In genomic region chr3:125357837-125358236, GRCh38 we compare ENCODE assay signal across 7 cellular contexts. TPM values are rescaled to one million over a fixed set of nuclear protein-coding genes. Genes with fewer than 3 reads are reported as not detected.
DNase-seq lines count a peak whose midpoint lies in the region; ATAC-seq and TF ChIP-seq lines count a peak whose summit lies in the region.

No MANE protein-coding gene starts in this region.

- H3F3A ChIP-seq in GM23338 (replicated peaks; ENCODE audit: low read depth) (no peaks in the 10 kb centered on the region), smooth muscle cell (ENCODE audit: low read depth) (no peaks in the 10 kb centered on the region)

- no peak overlapping the region for H3K27ac ChIP-seq in GM23338 (ENCODE audit: low read depth)
- H3K27ac ChIP-seq in fibroblast of lung (ENCODE audit: insufficient read depth, low read length) = no peak overlapping the region
- no peak overlapping the region for H3K27ac ChIP-seq in smooth muscle cell (ENCODE audit: low read depth)

- no peaks in the 10 kb centered on the region for H3K9me3 Mint-ChIP-seq in GM23338
- no peaks in the 10 kb centered on the region for H3K9me3 Mint-ChIP-seq in T-cell

- H3K27me3 Mint-ChIP-seq in GM23338 (ENCODE audit: insufficient read depth, low read depth, poor library complexity) (peaks cover 2% of the 10 kb centered on the region), T-cell (no peaks in the 10 kb centered on the region)

- H3K9ac ChIP-seq in fibroblast of lung (ENCODE audit: insufficient read depth, low read length) (no peak overlapping the region), smooth muscle cell (ENCODE audit: low read depth) (no peak overlapping the region)

- H3K4me3 ChIP-seq in GM23338 (peak overlapping the region; percentile 71), fibroblast of lung (replicated peaks in 1 of 4; ENCODE audit: control extremely low read depth in 1 of 4, insufficient read depth in 1 of 4, low read depth in 3 of 4, low read length in 4 of 4) (peak overlapping the region in 3 of 4 experiments; percentile 49 to 66 (median 57)), smooth muscle cell (peak overlapping the region; percentile 55)

- no peaks in the 10 kb centered on the region for H3K9me2 ChIP-seq in GM23338 (ENCODE audit: insufficient read depth)

- peaks cover 93% of the 10 kb centered on the region for H3K79me2 ChIP-seq in GM23338 (replicated peaks; ENCODE audit: insufficient read depth)
- H3K79me2 ChIP-seq in fibroblast of lung (ENCODE audit: control insufficient read depth, insufficient read depth, low read length) = peaks cover 92% of the 10 kb centered on the region
- peaks cover 100% of the 10 kb centered on the region for H3K79me2 ChIP-seq in smooth muscle cell (ENCODE audit: low read depth)

- H3K4me2 ChIP-seq in GM23338 = peak overlapping the region; percentile 84
- H3K4me2 ChIP-seq in fibroblast of lung (ENCODE audit: extremely low read depth, insufficient read depth, low read length) = peak overlapping the region; percentile 64
- H3K4me2 ChIP-seq in smooth muscle cell = peak overlapping the region; percentile 84

- POLR2A ChIA-PET in T-cell (lab: Charles Lee) = interaction anchor here in 1 of 2 donors (0.6 kb wide), 1 partner anchor 16 kb away, joined by 3 read pairs; no protein-coding TSS in a partner anchor

- H2AFZ ChIP-seq in GM23338 (no peak overlapping the region), fibroblast of lung (ENCODE audit: low read length) (no peak overlapping the region), smooth muscle cell (ENCODE audit: low read depth) (no peak overlapping the region)

- ATAC-seq in GM23338 (no peak), T-cell (replicated peaks in 1 of 4) (no peak), HG02852 (IDR thresholded peaks at IDR 0.05; ENCODE audit: unreplicated experiment) (no peak)

- H3K36me3 ChIP-seq in GM23338 (ENCODE audit: insufficient read depth) = no peaks in the 10 kb centered on the region
- H3K36me3 ChIP-seq in fibroblast of lung (ENCODE audit: control insufficient read depth, insufficient read depth, low read length) = peaks cover 1% of the 10 kb centered on the region
- H3K36me3 ChIP-seq in smooth muscle cell (ENCODE audit: low read depth) = no peaks in the 10 kb centered on the region

- H3K27me3 ChIP-seq in GM23338 (ENCODE audit: insufficient read depth) (no peaks in the 10 kb centered on the region), fibroblast of lung (ENCODE audit: control insufficient read depth, insufficient read depth, low read length) (no peaks in the 10 kb centered on the region), smooth muscle cell (ENCODE audit: low read depth) (no peaks in the 10 kb centered on the region)

- DNase-seq in GM23338 (ENCODE audit: low spot score) (no peak), T-cell (no peak), fibroblast of lung (ENCODE audit: low read depth in 2 of 2) (no peak), smooth muscle cell (lab: John Stamatoyannopoulos, UW; ENCODE audit: unreplicated experiment) (no peak), NCI-H1105 (lab: John Stamatoyannopoulos, UW) (no peak), midbrain (lab: John Stamatoyannopoulos, UW) (no peak)

- H4K20me1 ChIP-seq in GM23338 (replicated peaks; ENCODE audit: insufficient read depth) = peaks cover 28% of the 10 kb centered on the region
- no peaks in the 10 kb centered on the region for H4K20me1 ChIP-seq in fibroblast of lung (ENCODE audit: control insufficient read depth, extremely low read depth, insufficient read depth, low read length)
- peaks cover 100% of the 10 kb centered on the region for H4K20me1 ChIP-seq in smooth muscle cell (ENCODE audit: low read depth)

- no peak overlapping the region for H3K27ac Mint-ChIP-seq in GM23338
- peak overlapping the region; percentile 50 to 53 for H3K27ac Mint-ChIP-seq in T-cell

- H3K4me1 Mint-ChIP-seq in GM23338 = peaks cover 13% of the 10 kb centered on the region
- peaks cover 71 to 82% (median 73%) of the 10 kb centered on the region in 3 donors for H3K4me1 Mint-ChIP-seq in T-cell

- no peaks in the 10 kb centered on the region for H3K36me3 Mint-ChIP-seq in GM23338 (ENCODE audit: low read depth)
- no peaks in the 10 kb centered on the region for H3K36me3 Mint-ChIP-seq in T-cell

- H3K9me3 ChIP-seq in fibroblast of lung (ENCODE audit: control insufficient read depth, insufficient read depth, low read depth, low read length) (no peaks in the 10 kb centered on the region), smooth muscle cell (replicated peaks; ENCODE audit: low read depth) (no peaks in the 10 kb centered on the region)

- TF ChIP-seq CTCF in GM23338 (conservative IDR thresholded peaks at IDR 0.05; ENCODE audit: low read depth in 2 of 2) = no peak
- TF ChIP-seq CTCF in fibroblast of lung (conservative IDR thresholded peaks at IDR 0.05 in 1 of 2, IDR thresholded peaks at IDR 0.05 in 1 of 2; ENCODE audit: low read depth in 1 of 2, low read length in 2 of 2) = no peak
- TF ChIP-seq CTCF in smooth muscle cell (IDR thresholded peaks at IDR 0.05; ENCODE audit: borderline replicate concordance, insufficient read depth, poor library complexity, severe bottlenecking) = no peak

- 95% methylated on average over 11 of the region's 11 CpGs for WGBS in smooth muscle cell (ENCODE audit: low lambda C conversion rate)

- H3K4me1 ChIP-seq in GM23338 (ENCODE audit: insufficient read depth) (peaks cover 5% of the 10 kb centered on the region; the same call in 1 of the 2 replicates), fibroblast of lung (ENCODE audit: control insufficient read depth, extremely low read depth, insufficient read depth, low read length) (peaks cover 2% of the 10 kb centered on the region), smooth muscle cell (ENCODE audit: low read depth) (peaks cover 9% of the 10 kb centered on the region)

- H3K4me3 Mint-ChIP-seq in GM23338 (peak overlapping the region; percentile 66), T-cell (peak overlapping the region; percentile 68 to 85 (median 76))

- CTCF ChIA-PET in T-cell (lab: Charles Lee) = interaction anchor here (0.6 to 0.9 kb wide), 3 partner anchors 8 to 32 kb away, joined by 3 to 5 read pairs (median 3); no protein-coding TSS in a partner anchor

TF ChIP-seq in GM23338, 12 proteins besides CTCF, POLR2A, EP300 and RAD21 (continues in another document):
- no peak for TF ChIP-seq REST (IDR thresholded peaks at IDR 0.05; ENCODE audit: unreplicated experiment)

RNA-seq across cellular contexts. Expression of gene ZNF148, which starts 17.3 kb away (rescaled TPM):
- 12.3 and 13.9 TPM in 2 replicates for total RNA-seq in GM23338 (2014; rRNA removed; shearing (Covaris generic))
- 14.4 and 16.9 TPM in 2 replicates for polyA plus RNA-seq in GM23338 (2016; fragmentation: Nextera tagmentation; extraction: Ambion mirVana)
- 10 to 100 TPM; 46.5 to 50.6 (median 50.4) TPM for total RNA-seq in T-cell
- total RNA-seq in fibroblast of lung = 33.6 and 41.3 TPM in 2 replicates
- polyA plus RNA-seq in fibroblast of lung = 27.7 and 37.7 TPM in 2 replicates
- 17.4 and 22.4 TPM in 2 replicates for polyA plus RNA-seq in fibroblast of lung (2012)
- polyA minus RNA-seq in fibroblast of lung (ENCODE audit: low replicate concordance) = 17.3 and 23.4 TPM in 2 replicates
- total RNA-seq in smooth muscle cell = 27.7 and 29.4 TPM in 2 replicates
- polyA plus RNA-seq in smooth muscle cell = 23.6 and 26.0 TPM in 2 replicates
